Comparison of ENCODE assay signal across 1 cellular context in genomic region chr20:37940161-37940560, GRCh38.
TF ChIP-seq lines count a peak whose summit lies in the region.

No MANE protein-coding gene starts in this region.

TF ChIP-seq in HepG2, 621 proteins besides CTCF, POLR2A, EP300 and RAD21:
- TF ChIP-seq ZNF841 (CRISPR knock-in tag; IDR thresholded peaks at IDR 0.05; ENCODE audit: borderline replicate concordance) (no peak), ZNF687 (CRISPR knock-in tag; IDR thresholded peaks at IDR 0.05) (peak; percentile 20; the same call in 1 of the 2 replicates)
TF ChIP-seq in HepG2: peak in this region for 1.
